ENCODE assay signal across 8 cellular contexts in genomic region chr6:11043552-11043960, GRCh38. TPM values are rescaled to one million over a fixed set of nuclear protein-coding genes. Genes with fewer than 3 reads are reported as not detected.
A peak's percentile ranks its signal among the peaks of the same experiment; 100 is the strongest.
DNase-seq lines count a peak whose midpoint lies in the region; ATAC-seq and TF ChIP-seq lines count a peak whose summit lies in the region.

No MANE protein-coding gene starts in this region.

- no peak for ATAC-seq in GM19328 (IDR thresholded peaks at IDR 0.05; ENCODE audit: unreplicated experiment)

- H3K9me3 ChIP-seq in SK-N-MC (ENCODE audit: low read depth, low read length): no peaks in the 10 kb centered on the region
- H3K9me3 ChIP-seq in prostate gland: no peaks in the 10 kb centered on the region

- intact Hi-C loops in prostate gland (cut with DNase I): no loop called here

- TF ChIP-seq POLR2A in prostate gland (IDR thresholded peaks at IDR 0.05): no peak

- no peak for TF ChIP-seq CTCF in fibroblast of pulmonary artery (IDR thresholded peaks at IDR 0.05; ENCODE audit: low read length, missing control alignments)
- TF ChIP-seq CTCF in prostate gland (IDR thresholded peaks at IDR 0.05): no peak

- WGBS in prostate gland: 10% methylated on average over 10 of the region's 42 CpGs

- H3K36me3 ChIP-seq in SK-N-MC (ENCODE audit: insufficient read depth, low read length) (no peaks in the 10 kb centered on the region), prostate gland (no peaks in the 10 kb centered on the region)

- peak overlapping the region; percentile 71 for H3K9ac ChIP-seq in SK-N-MC (ENCODE audit: insufficient read length)

- H3K27me3 ChIP-seq in prostate gland (replicated peaks; ENCODE audit: insufficient read depth): no peaks in the 10 kb centered on the region

- H3K27ac ChIP-seq in SK-N-MC (no peak overlapping the region), prostate gland (peak overlapping the region in 1 of 2 donors; percentile 28)

- DNase-seq in NCI-H146 (lab: John Stamatoyannopoulos, UW) (peak; percentile 65), NCI-H146 treated with DMSO at 0.1 percent for 48 hours (lab: John Stamatoyannopoulos, UW; ENCODE audit: unreplicated experiment) (no peak), SK-N-MC (ENCODE audit: low read depth, low spot score) (no peak), fibroblast of pulmonary artery (ENCODE audit: low read depth) (no peak), prostate gland (ENCODE audit: low spot score) (no peak), hepatic stellate cell (ENCODE audit: low spot score) (no peak)
- DNase-seq in activated effector memory CD4-positive, alpha-beta T cell treated with Interleukin-2 at 50 U/mL for 16 hours: no peak

- no peaks in the 10 kb centered on the region for H3K4me1 ChIP-seq in prostate gland (replicated peaks)

- H3K4me3 ChIP-seq in SK-N-MC (peak overlapping the region; percentile 91), fibroblast of pulmonary artery (replicated peaks; ENCODE audit: low read depth, low read length) (peak overlapping the region; percentile 55), prostate gland (peak overlapping the region; percentile 48 to 59)

RNA-seq across cellular contexts. Expression of gene ELOVL2, which starts 0.5 kb away (rescaled TPM):
- total RNA-seq in prostate gland: 10 to 100 TPM; 15.5 to 17.9 TPM

RNA-seq across cellular contexts. Expression of gene SMIM13, which starts 50.1 kb away (rescaled TPM):
- 1 to 10 TPM; 4.4 to 7.2 TPM for total RNA-seq in prostate gland
